In the genomic region with DNA sequence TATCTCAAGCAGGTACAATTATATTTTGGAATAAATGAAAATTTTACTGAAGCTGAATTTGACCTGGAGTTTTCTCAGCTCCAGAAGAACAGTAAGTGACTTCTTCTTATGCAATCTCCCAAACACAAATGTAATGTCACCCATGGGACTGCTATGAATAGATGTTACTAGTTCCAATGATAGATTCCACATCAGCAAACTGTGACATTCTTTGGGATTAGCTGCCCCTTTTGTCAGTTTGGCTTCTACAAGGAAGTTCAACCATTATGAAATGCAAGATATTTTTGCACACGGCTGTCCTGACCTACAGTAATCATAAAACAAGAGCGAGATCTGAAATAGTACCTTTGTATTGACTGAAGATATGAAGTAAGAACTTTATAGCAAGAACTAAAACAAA, we compare ENCODE assay signal across 30 cellular contexts.
"Had no signal": no experiment of that assay in that cellular context is flagged by ENCODE, and none has a peak within 500 bp of the region (broad histone marks: within the 10 kb centered on the region; RNA-seq: fewer than 3 reads in every experiment).

No MANE protein-coding gene starts in this region.

- H3K9me3 ChIP-seq: prostate gland, sigmoid colon, thyroid gland had no signal

- H3K36me3 ChIP-seq: left ventricle myocardium inferior, lower lobe of right lung, prostate gland, sigmoid colon, thyroid gland had no signal

- H3K27me3 ChIP-seq: dorsolateral prefrontal cortex, foreskin keratinocyte, heart right ventricle, sigmoid colon, thyroid gland had no signal

- H3K4me2 ChIP-seq: smooth muscle cell had no signal

- H3K4me1 ChIP-seq: foreskin keratinocyte, heart right ventricle, left ventricle myocardium inferior, lower lobe of right lung, prostate gland, sigmoid colon, thyroid gland had no signal

- H3K4me3 ChIP-seq: dorsolateral prefrontal cortex, heart right ventricle, left ventricle myocardium inferior, lower lobe of right lung, prostate gland, sigmoid colon, smooth muscle cell, thyroid gland had no signal

- ATAC-seq: esophagus mucosa; foreskin keratinocyte; left colon; lower lobe of right lung; naive thymus-derived CD8-positive, alpha-beta T cell; right cardiac atrium; stimulated activated naive CD8-positive, alpha-beta T cell treated with anti-CD3 and anti-CD28 coated beads, Interleukin-15, amount 100 ng/mL, for 72 hours had no signal

- DNase-seq: caudate nucleus; cerebellar nuclear complex; dorsolateral prefrontal cortex; effector CD4-positive, alpha-beta T cell; foreskin keratinocyte; glutamatergic neuron; heart right ventricle; hippocampal formation; immature natural killer cell; islet precursor cell; kidney glomerular epithelial cell; left colon; left ventricle myocardium inferior; lower lobe of right lung; naive thymus-derived CD8-positive, alpha-beta T cell; nephron progenitor cell; nucleus accumbens; right cardiac atrium; sigmoid colon; stimulated activated CD4-positive, alpha-beta T cell treated with anti-CD3 and anti-CD28 coated beads, Interleukin-12 subunit alpha, Interleukin-12 subunit beta, amount 100 ng/mL, for 4 hours; stimulated activated CD4-positive, alpha-beta T cell treated with anti-CD3 and anti-CD28 coated beads, Interleukin-1b, Interleukin-23, amount 100 ng/mL, for 48 hours; stimulated activated CD4-positive, alpha-beta T cell treated with anti-CD3 and anti-CD28 coated beads, Interleukin-4, amount 100 ng/mL, for 1 hour; stimulated activated CD8-positive, alpha-beta memory T cell treated with anti-CD3 and anti-CD28 coated beads, Interleukin-4, amount 100 ng/mL, for 48 hours; stimulated activated naive CD4-positive, alpha-beta T cell; stimulated activated naive CD8-positive, alpha-beta T cell treated with anti-CD3 and anti-CD28 coated beads, Interleukin-15, amount 100 ng/mL, for 72 hours; thyroid gland had no signal

- H3K27ac ChIP-seq: dorsolateral prefrontal cortex, epithelial cell of prostate, foreskin keratinocyte, heart right ventricle, left ventricle myocardium inferior, lower lobe of right lung, prostate gland, sigmoid colon, thyroid gland had no signal
